ENCODE assay signal across 1 cellular context in the genomic region with DNA sequence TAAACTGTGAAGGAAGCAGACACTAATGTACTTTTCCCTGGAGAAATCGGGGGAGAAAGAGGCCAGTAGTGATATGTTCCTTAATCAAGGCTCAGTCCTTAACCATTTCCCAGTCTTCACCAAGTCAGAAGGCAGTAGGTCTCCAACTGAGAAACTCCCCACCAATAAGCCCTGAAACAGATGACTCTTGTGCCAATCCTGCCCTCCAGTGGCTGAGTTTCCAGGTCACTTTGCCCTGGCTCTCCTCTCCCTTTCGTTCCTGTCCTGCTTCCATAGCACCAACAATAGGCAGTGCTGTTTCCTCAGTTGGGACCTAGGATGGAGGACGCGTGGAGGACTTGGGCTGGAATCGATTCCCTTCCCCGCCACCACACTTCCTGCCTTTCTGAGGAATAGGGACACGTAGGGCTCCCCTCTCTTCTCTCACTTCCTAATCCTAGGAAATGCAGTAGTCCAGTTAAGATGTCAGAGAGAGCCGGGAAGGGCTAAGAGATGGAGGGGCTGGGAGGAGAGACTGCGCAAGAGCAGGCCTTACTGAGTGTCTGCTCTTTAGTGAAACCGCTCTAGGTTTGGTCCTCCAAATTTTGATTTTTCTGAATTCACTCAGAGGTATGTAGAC.
TF ChIP-seq lines count a peak whose summit lies in the region.

No MANE protein-coding gene starts in this region.

TF ChIP-seq in HepG2, 621 proteins besides CTCF, POLR2A, EP300 and RAD21 (continued from another document and continues in another):
- TF ChIP-seq ZNF510 (CRISPR knock-in tag; IDR thresholded peaks at IDR 0.05; ENCODE audit: low read depth) (no peak), HIC2 (CRISPR knock-in tag; IDR thresholded peaks at IDR 0.05; ENCODE audit: low read depth) (no peak), KAT8 (CRISPR knock-in tag; IDR thresholded peaks at IDR 0.05) (0 out of 2 replicates have a peak, but pooled peaks have one; percentile 36), ZNF784 (CRISPR knock-in tag; IDR thresholded peaks at IDR 0.05; ENCODE audit: borderline replicate concordance) (no peak), THAP11 (CRISPR knock-in tag; IDR thresholded peaks at IDR 0.05) (peak; percentile 28; the same call in 1 of the 2 replicates), CREB1 (IDR thresholded peaks at IDR 0.05) (no peak), CREB1 (CRISPR knock-in tag; IDR thresholded peaks at IDR 0.05) (no peak), ATRX (CRISPR knock-in tag; IDR thresholded peaks at IDR 0.05; ENCODE audit: borderline replicate concordance) (no peak), KLF16 (CRISPR knock-in tag; IDR thresholded peaks at IDR 0.05) (0 out of 4 replicates have a peak, but pooled peaks of 1 of the 2 experiments have one; percentile 50), ATF1 (CRISPR knock-in tag; IDR thresholded peaks at IDR 0.05) (no peak), CCAR2 (optimal IDR thresholded peaks at IDR 0.05; ENCODE audit: low read depth, low read length) (no peak), HHEX (CRISPR knock-in tag; IDR thresholded peaks at IDR 0.05) (no peak), NFE2 (CRISPR knock-in tag; IDR thresholded peaks at IDR 0.05) (no peak), SIX4 (CRISPR knock-in tag; IDR thresholded peaks at IDR 0.05) (no peak), SALL2 (CRISPR knock-in tag; IDR thresholded peaks at IDR 0.05) (no peak), POLR2AphosphoS5 (IDR thresholded peaks at IDR 0.05; ENCODE audit: low read depth, low read length) (no peak), PRDM15 (CRISPR knock-in tag; IDR thresholded peaks at IDR 0.05) (no peak), ZFX (CRISPR knock-in tag; IDR thresholded peaks at IDR 0.05; ENCODE audit: low read depth) (no peak), LCORL (IDR thresholded peaks at IDR 0.05) (no peak), LCORL (CRISPR knock-in tag; IDR thresholded peaks at IDR 0.05) (no peak), RFX1 (IDR thresholded peaks at IDR 0.05) (no peak), ZNF556 (CRISPR knock-in tag; IDR thresholded peaks at IDR 0.05; ENCODE audit: borderline replicate concordance) (no peak), ZBTB7B (CRISPR knock-in tag; IDR thresholded peaks at IDR 0.05) (no peak), ELF1 (CRISPR knock-in tag; IDR thresholded peaks at IDR 0.05) (no peak), MED1 (CRISPR knock-in tag; IDR thresholded peaks at IDR 0.05) (no peak), MEF2D (CRISPR knock-in tag; IDR thresholded peaks at IDR 0.05) (peak; percentile 53; the same call in 1 of the 2 replicates), TEF (CRISPR knock-in tag; IDR thresholded peaks at IDR 0.05) (no peak), PAXIP1 (CRISPR knock-in tag; conservative IDR thresholded peaks at IDR 0.05) (no peak), DR1 (CRISPR knock-in tag; IDR thresholded peaks at IDR 0.05) (no peak), ZBTB26 (CRISPR knock-in tag; IDR thresholded peaks at IDR 0.05; ENCODE audit: borderline replicate concordance) (no peak), BATF2 (CRISPR knock-in tag; IDR thresholded peaks at IDR 0.05) (no peak), HOXD1 (CRISPR knock-in tag; IDR thresholded peaks at IDR 0.05) (no peak), ZNF260 (CRISPR knock-in tag; IDR thresholded peaks at IDR 0.05; ENCODE audit: borderline replicate concordance, low read depth) (no peak), PITX1 (CRISPR knock-in tag; IDR thresholded peaks at IDR 0.05) (no peak), ATAD3A (CRISPR knock-in tag; IDR thresholded peaks at IDR 0.05) (no peak)
- TF ChIP-seq, protein P1, sequence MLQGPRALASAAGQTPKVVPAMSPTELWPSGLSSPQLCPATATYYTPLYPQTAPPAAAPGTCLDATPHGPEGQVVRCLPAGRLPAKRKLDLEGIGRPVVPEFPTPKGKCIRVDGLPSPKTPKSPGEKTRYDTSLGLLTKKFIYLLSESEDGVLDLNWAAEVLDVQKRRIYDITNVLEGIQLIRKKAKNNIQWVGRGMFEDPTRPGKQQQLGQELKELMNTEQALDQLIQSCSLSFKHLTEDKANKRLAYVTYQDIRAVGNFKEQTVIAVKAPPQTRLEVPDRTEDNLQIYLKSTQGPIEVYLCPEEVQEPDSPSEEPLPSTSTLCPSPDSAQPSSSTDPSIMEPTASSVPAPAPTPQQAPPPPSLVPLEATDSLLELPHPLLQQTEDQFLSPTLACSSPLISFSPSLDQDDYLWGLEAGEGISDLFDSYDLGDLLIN (CRISPR knock-in tag; IDR thresholded peaks at IDR 0.05; ENCODE audit: borderline replicate concordance): no peak
- TF ChIP-seq, protein P2, sequence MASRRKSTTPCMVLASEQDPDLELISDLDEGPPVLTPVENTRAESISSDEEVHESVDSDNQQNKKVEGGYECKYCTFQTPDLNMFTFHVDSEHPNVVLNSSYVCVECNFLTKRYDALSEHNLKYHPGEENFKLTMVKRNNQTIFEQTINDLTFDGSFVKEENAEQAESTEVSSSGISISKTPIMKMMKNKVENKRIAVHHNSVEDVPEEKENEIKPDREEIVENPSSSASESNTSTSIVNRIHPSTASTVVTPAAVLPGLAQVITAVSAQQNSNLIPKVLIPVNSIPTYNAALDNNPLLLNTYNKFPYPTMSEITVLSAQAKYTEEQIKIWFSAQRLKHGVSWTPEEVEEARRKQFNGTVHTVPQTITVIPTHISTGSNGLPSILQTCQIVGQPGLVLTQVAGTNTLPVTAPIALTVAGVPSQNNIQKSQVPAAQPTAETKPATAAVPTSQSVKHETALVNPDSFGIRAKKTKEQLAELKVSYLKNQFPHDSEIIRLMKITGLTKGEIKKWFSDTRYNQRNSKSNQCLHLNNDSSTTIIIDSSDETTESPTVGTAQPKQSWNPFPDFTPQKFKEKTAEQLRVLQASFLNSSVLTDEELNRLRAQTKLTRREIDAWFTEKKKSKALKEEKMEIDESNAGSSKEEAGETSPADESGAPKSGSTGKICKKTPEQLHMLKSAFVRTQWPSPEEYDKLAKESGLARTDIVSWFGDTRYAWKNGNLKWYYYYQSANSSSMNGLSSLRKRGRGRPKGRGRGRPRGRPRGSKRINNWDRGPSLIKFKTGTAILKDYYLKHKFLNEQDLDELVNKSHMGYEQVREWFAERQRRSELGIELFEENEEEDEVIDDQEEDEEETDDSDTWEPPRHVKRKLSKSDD (CRISPR knock-in tag; IDR thresholded peaks at IDR 0.05; ENCODE audit: low read depth): no peak
- TF ChIP-seq, protein P3, sequence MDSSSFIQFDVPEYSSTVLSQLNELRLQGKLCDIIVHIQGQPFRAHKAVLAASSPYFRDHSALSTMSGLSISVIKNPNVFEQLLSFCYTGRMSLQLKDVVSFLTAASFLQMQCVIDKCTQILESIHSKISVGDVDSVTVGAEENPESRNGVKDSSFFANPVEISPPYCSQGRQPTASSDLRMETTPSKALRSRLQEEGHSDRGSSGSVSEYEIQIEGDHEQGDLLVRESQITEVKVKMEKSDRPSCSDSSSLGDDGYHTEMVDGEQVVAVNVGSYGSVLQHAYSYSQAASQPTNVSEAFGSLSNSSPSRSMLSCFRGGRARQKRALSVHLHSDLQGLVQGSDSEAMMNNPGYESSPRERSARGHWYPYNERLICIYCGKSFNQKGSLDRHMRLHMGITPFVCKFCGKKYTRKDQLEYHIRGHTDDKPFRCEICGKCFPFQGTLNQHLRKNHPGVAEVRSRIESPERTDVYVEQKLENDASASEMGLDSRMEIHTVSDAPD (CRISPR knock-in tag; IDR thresholded peaks at IDR 0.05): no peak
- TF ChIP-seq, protein P4, sequence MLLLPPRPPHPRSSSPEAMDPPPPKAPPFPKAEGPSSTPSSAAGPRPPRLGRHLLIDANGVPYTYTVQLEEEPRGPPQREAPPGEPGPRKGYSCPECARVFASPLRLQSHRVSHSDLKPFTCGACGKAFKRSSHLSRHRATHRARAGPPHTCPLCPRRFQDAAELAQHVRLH (CRISPR knock-in tag; IDR thresholded peaks at IDR 0.05; ENCODE audit: borderline replicate concordance, low read depth): no peak; the same call in 1 of the 2 replicates
- TF ChIP-seq, protein P5, sequence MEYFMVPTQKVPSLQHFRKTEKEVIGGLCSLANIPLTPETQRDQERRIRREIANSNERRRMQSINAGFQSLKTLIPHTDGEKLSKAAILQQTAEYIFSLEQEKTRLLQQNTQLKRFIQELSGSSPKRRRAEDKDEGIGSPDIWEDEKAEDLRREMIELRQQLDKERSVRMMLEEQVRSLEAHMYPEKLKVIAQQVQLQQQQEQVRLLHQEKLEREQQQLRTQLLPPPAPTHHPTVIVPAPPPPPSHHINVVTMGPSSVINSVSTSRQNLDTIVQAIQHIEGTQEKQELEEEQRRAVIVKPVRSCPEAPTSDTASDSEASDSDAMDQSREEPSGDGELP (IDR thresholded peaks at IDR 0.05; ENCODE audit: borderline replicate concordance, low read depth): 0 out of 2 replicates have a peak, but pooled peaks have one; percentile 21
